9 cellular contexts compared by ENCODE assay signal in the genomic region with DNA sequence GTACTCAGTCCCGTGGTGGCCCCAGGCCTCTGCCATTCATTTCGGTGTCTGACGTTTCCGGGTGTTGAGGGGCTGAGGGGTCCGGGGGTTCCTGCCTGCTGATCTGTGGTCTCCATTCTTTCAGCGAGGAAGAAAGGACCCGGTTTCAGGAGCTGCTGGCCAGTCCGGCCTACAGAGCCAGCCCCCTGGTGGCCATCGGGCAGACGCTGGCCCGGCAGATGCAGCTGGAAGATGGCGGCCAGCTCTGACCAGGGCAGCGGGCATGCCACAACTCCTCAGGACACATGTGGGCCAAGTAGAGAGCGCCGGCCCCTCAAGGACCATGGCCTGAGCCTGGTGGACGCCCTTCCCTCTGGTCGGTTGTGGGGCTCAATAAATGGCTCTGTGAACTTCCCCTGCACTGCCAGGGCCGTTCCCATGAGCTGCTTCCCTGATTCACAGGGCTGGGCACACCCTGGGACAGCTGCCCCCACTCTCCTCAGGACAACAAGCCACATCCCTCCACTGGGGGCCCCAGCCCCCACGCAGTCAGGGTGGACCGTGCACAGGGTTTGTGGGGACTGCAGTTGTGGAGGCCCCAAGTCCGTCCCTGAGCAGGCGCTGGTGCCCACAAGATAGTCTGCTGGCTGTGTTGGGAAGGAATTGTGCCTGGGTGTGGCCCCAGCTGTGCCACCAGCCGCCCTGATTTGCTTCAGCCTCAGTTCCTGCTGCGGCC. TPM values are rescaled to one million over a fixed set of nuclear protein-coding genes. Genes with fewer than 3 reads are reported as not detected.
DNase-seq lines count a peak whose midpoint lies in the region; TF ChIP-seq lines count a peak whose summit lies in the region.
"Not testable (repeated sequence)": the region's sequence is repeated elsewhere in the genome, so short reads cannot be mapped to it uniquely, and the experiment has no call there.
"Had no signal": no experiment of that assay in that cellular context is flagged by ENCODE, and none has a peak within 500 bp of the region (broad histone marks: within the 10 kb centered on the region; RNA-seq: fewer than 3 reads in every experiment).

No MANE protein-coding gene starts in this region.

- H3K36me3 Mint-ChIP-seq in chondrocyte (ENCODE audit: low read depth); mesothelial cell of epicardium; progenitor cell of endocrine pancreas (ENCODE audit: insufficient read depth): not testable (repeated sequence)

- H2AFZ ChIP-seq in SK-N-SH (ENCODE audit: low read depth): not testable (repeated sequence)

- TF ChIP-seq EP300 in SK-N-SH (IDR thresholded peaks at IDR 0.05; ENCODE audit: borderline replicate concordance in 1 of 2, low read depth in 1 of 2, low read length in 1 of 2): not testable (repeated sequence)

- not testable (repeated sequence) for TF ChIP-seq RAD21 in SK-N-SH (IDR thresholded peaks at IDR 0.05; ENCODE audit: low read length)

- peak; percentile 12 for TF ChIP-seq CTCF in AG09309 (IDR thresholded peaks at IDR 0.05; ENCODE audit: control insufficient read depth, insufficient read depth, low read depth, low read length, missing control alignments)
- not testable (repeated sequence) for TF ChIP-seq CTCF in HEK293 (tag by site-specific recombination; IDR thresholded peaks at IDR 0.05)
- peak; percentile 39 for TF ChIP-seq CTCF in SK-N-SH (IDR thresholded peaks at IDR 0.05)
- TF ChIP-seq CTCF in chondrocyte (IDR thresholded peaks at IDR 0.05): peak; percentile 59
- peak; percentile 3 for TF ChIP-seq CTCF in fibroblast of pulmonary artery (IDR thresholded peaks at IDR 0.05; ENCODE audit: low read length, missing control alignments)
- peak; percentile 55 for TF ChIP-seq CTCF in mesothelial cell of epicardium (IDR thresholded peaks at IDR 0.05; ENCODE audit: unreplicated experiment)
- TF ChIP-seq CTCF in progenitor cell of endocrine pancreas (IDR thresholded peaks at IDR 0.05; ENCODE audit: unreplicated experiment): peak; percentile 35

- not testable (repeated sequence) for H3K9me3 Mint-ChIP-seq in chondrocyte (ENCODE audit: low read depth); mesothelial cell of epicardium; progenitor cell of endocrine pancreas (ENCODE audit: low read depth)

- H3K27ac Mint-ChIP-seq in chondrocyte (ENCODE audit: unreplicated experiment); mesothelial cell of epicardium; progenitor cell of endocrine pancreas: not testable (repeated sequence)

- H3K27me3 Mint-ChIP-seq in chondrocyte (ENCODE audit: low read depth); mesothelial cell of epicardium (ENCODE audit: low read depth); progenitor cell of endocrine pancreas: not testable (repeated sequence)

- not testable (repeated sequence) for H3K4me3 Mint-ChIP-seq in chondrocyte (ENCODE audit: unreplicated experiment); mesothelial cell of epicardium; progenitor cell of endocrine pancreas (ENCODE audit: low read depth)

- not testable (repeated sequence) for H3K4me2 ChIP-seq in SK-N-SH

- H3K9me2 ChIP-seq in SK-N-SH: not testable (repeated sequence)

- not testable (repeated sequence) for DNase-seq in AG09309 (ENCODE audit: low read depth); SK-N-SH; chondrocyte (ENCODE audit: low spot score); fibroblast of pulmonary artery (ENCODE audit: low read depth); mesothelial cell of epicardium (ENCODE audit: low spot score in 2 of 2, unreplicated experiment in 2 of 2); progenitor cell of endocrine pancreas (ENCODE audit: low spot score, unreplicated experiment)

- POLR2A ChIA-PET in HEK293 (lab: Yijun Ruan, JAX); SK-N-SH (lab: Yijun Ruan, JAX): not testable (repeated sequence)

- not testable (repeated sequence) for H3K27me3 ChIP-seq in SK-N-SH (ENCODE audit: insufficient read depth)

- not testable (repeated sequence) for H4K20me1 ChIP-seq in SK-N-SH (ENCODE audit: insufficient read depth)

- H3K9ac ChIP-seq in SK-N-SH: not testable (repeated sequence)

- H3K9me3 ChIP-seq in HEK293 (ENCODE audit: control insufficient read depth, insufficient read depth, low read depth, low read length); SK-N-SH: not testable (repeated sequence)

- CTCF ChIA-PET in HEK293 (lab: Yijun Ruan, JAX) (interaction anchor here (1.1 kb wide), 1 partner anchor 33 kb away, joined by 3 read pairs; no protein-coding TSS in a partner anchor), SK-N-SH (lab: Yijun Ruan, JAX) (interaction anchor here (0.8 kb wide), 1 partner anchor 9 kb away, joined by 3 read pairs; no protein-coding TSS in a partner anchor)

- peaks cover 0 to 40% of the 10 kb centered on the region in 2 experiments; a peak in 1 of 3 replicates for H3K36me3 ChIP-seq in HEK293 (ENCODE audit: control insufficient read depth in 2 of 2, insufficient read depth in 1 of 2, low read length in 2 of 2)
- peaks cover 6 to 12% of the 10 kb centered on the region in 2 experiments for H3K36me3 ChIP-seq in SK-N-SH (replicated peaks in 1 of 2; ENCODE audit: control insufficient read depth in 1 of 2, insufficient read depth in 2 of 2, low read length in 1 of 2)

- H3K4me1 ChIP-seq in HEK293 (ENCODE audit: control insufficient read depth, insufficient read depth, low read length): not testable (repeated sequence)
- peaks cover 0 to 16% of the 10 kb centered on the region in 2 experiments; a peak in 1 of 4 replicates for H3K4me1 ChIP-seq in SK-N-SH (ENCODE audit: control insufficient read depth in 1 of 2, insufficient read depth in 2 of 2, low read depth in 1 of 2, low read length in 1 of 2)

- H3K4me3 ChIP-seq in AG09309 (ENCODE audit: control insufficient read depth, low read depth, low read length); HEK293 (ENCODE audit: low read depth, low read length); SK-N-SH (ENCODE audit: low read depth in 2 of 2, low read length in 1 of 2); fibroblast of pulmonary artery (replicated peaks; ENCODE audit: low read depth, low read length): not testable (repeated sequence)

- WGBS in SK-N-SH (ENCODE audit: low lambda C conversion rate): 100% methylated on average over 2 of the region's 24 CpGs

- not testable (repeated sequence) for H3K27ac ChIP-seq in HEK293 (ENCODE audit: extremely low read depth, low read depth, low read length); SK-N-SH (ENCODE audit: low read depth in 2 of 2, low read length in 1 of 2)

- not testable (repeated sequence) for H3F3A ChIP-seq in SK-N-SH (replicated peaks; ENCODE audit: insufficient read depth)

- peaks cover 17% of the 10 kb centered on the region for H3K4me1 Mint-ChIP-seq in chondrocyte (ENCODE audit: low read depth)
- H3K4me1 Mint-ChIP-seq in mesothelial cell of epicardium; progenitor cell of endocrine pancreas (ENCODE audit: low read depth): not testable (repeated sequence)

- not testable (repeated sequence) for H3K79me2 ChIP-seq in SK-N-SH (ENCODE audit: insufficient read depth)

TF ChIP-seq in HEK293, 187 proteins besides CTCF, POLR2A, EP300 and RAD21:
- 0 out of 2 replicates have a peak, but pooled peaks have one; percentile 13 for TF ChIP-seq ZNF341 (tag by site-specific recombination; IDR thresholded peaks at IDR 0.05; ENCODE audit: low read depth)

RNA-seq across cellular contexts. Expression of gene SLX9, which starts 36.9 kb away (rescaled TPM):
- polyA plus RNA-seq in SK-N-SH (2012; rRNA removed): 27.1 and 42.9 TPM in 2 replicates
- polyA plus RNA-seq in SK-N-SH (2012; cell fraction: cytosol; rRNA removed): 26.2 and 31.9 TPM in 2 replicates
- polyA plus RNA-seq in SK-N-SH (2012; cell fraction: nucleus; rRNA removed): 27.3 and 39.5 TPM in 2 replicates
- total RNA-seq in chondrocyte (20.4 to 27.4 TPM (median 24.0 TPM) in 3 replicates), mesothelial cell of epicardium (30.6 to 32.3 TPM (median 31.8 TPM) in 3 replicates), progenitor cell of endocrine pancreas (33.1 and 36.0 TPM in 2 replicates)

RNA-seq across cellular contexts. Expression of gene ITGB2, which starts 56.0 kb away (rescaled TPM):
- polyA plus RNA-seq in SK-N-SH (2012; rRNA removed): 0.67 and 0.77 TPM in 2 replicates
- polyA plus RNA-seq in SK-N-SH (2012; cell fraction: cytosol; rRNA removed): 0.32 and 0.75 TPM in 2 replicates
- 2.0 TPM in 2 replicates for polyA plus RNA-seq in SK-N-SH (2012; cell fraction: nucleus; rRNA removed)
- total RNA-seq in chondrocyte (0.15 to 1.4 TPM (median 0.87 TPM) in 3 replicates), mesothelial cell of epicardium (0.61 to 1.4 TPM (median 0.74 TPM) in 3 replicates), progenitor cell of endocrine pancreas (0.41 and 0.47 TPM in 2 replicates)
- total RNA-seq: G401, HT-29 had no signal
